Comparison of ENCODE assay signal across 12 cellular contexts in the genomic region with DNA sequence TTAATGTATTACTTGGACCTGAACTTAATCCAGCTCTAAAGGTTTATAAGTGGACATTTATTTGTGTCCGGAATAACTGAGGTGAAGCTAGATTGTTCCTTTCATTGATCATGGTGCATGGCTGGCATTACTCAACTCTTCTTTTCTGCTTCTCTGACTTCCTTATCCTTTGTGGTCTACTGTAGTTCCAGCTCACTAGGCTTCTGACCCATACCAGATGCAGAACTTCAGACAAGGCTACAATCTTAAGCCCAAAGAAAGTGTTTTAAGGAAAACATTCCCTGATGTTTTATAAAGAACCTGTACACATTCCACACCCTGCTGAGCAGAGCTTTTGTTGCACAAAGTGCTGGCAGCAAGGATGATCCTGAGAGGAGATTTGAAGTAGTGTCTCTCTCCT.
A peak's percentile ranks its signal among the peaks of the same experiment; 100 is the strongest.
DNase-seq lines count a peak whose midpoint lies in the region; ATAC-seq lines count a peak whose summit lies in the region.
"Had no signal": no experiment of that assay in that cellular context is flagged by ENCODE, and none has a peak within 500 bp of the region (broad histone marks: within the 10 kb centered on the region; RNA-seq: fewer than 3 reads in every experiment).

No MANE protein-coding gene starts in this region.

- H3K27me3 Mint-ChIP-seq in T-helper 1 cell treated with Interleukin-12 subunit alpha and Interleukin-12 subunit beta and Interleukin-4 antibody, amounts not matched to agents 30 μg/mL and 1 μg/mL, for 36 hours (ENCODE audit: low read depth): peaks cover 29% of the 10 kb centered on the region

- H3K9me3 ChIP-seq in thymus (ENCODE audit: control insufficient read depth): no peaks in the 10 kb centered on the region

- no peak overlapping the region for H3K4me3 Mint-ChIP-seq in T-helper 1 cell treated with Interleukin-12 subunit alpha and Interleukin-12 subunit beta and Interleukin-4 antibody, amounts not matched to agents 30 μg/mL and 1 μg/mL, for 36 hours

- H3K4me1 ChIP-seq in thymus (ENCODE audit: control insufficient read depth, insufficient read depth, low read length): peaks cover 25% of the 10 kb centered on the region

- H3K27ac ChIP-seq in thymus (ENCODE audit: low read depth): peak overlapping the region; percentile 21
- H3K27ac ChIP-seq: foreskin keratinocyte had no signal

- no peak overlapping the region for H3K4me3 ChIP-seq in thymus (ENCODE audit: low read length)
- H3K4me3 ChIP-seq: lung had no signal

- H3K36me3 Mint-ChIP-seq in T-helper 1 cell treated with Interleukin-12 subunit alpha and Interleukin-12 subunit beta and Interleukin-4 antibody, amounts not matched to agents 30 μg/mL and 1 μg/mL, for 36 hours (ENCODE audit: low read depth): peaks cover 5% of the 10 kb centered on the region

- H3K27ac Mint-ChIP-seq in T-helper 1 cell treated with Interleukin-12 subunit alpha and Interleukin-12 subunit beta and Interleukin-4 antibody, amounts not matched to agents 30 μg/mL and 1 μg/mL, for 36 hours: peak overlapping the region; percentile 21

- DNase-seq in T-helper 1 cell (no peak), NCI-H748 (lab: John Stamatoyannopoulos, UW; ENCODE audit: unreplicated experiment) (peak; percentile 29), fibroblast of peridontal ligament (ENCODE audit: extremely low read depth) (peak; percentile 58)
- DNase-seq: activated T-cell treated with anti-CD3 and anti-CD28 coated beads, Interleukin-2, amount 50 U/mL, for 48 hours; foreskin keratinocyte; right cardiac atrium had no signal

- H3K36me3 ChIP-seq in thymus (ENCODE audit: control insufficient read depth, insufficient read depth): no peaks in the 10 kb centered on the region

- no peaks in the 10 kb centered on the region for H3K27me3 ChIP-seq in thymus (ENCODE audit: control insufficient read depth, insufficient read depth)
- H3K27me3 ChIP-seq: foreskin keratinocyte had no signal

- H3K4me1 Mint-ChIP-seq in T-helper 1 cell treated with Interleukin-12 subunit alpha and Interleukin-12 subunit beta and Interleukin-4 antibody, amounts not matched to agents 30 μg/mL and 1 μg/mL, for 36 hours (ENCODE audit: low read depth): peaks cover 44% of the 10 kb centered on the region

- 90% methylated on average over 1 of the region's 1 CpG for WGBS in thymus

- ATAC-seq in HG03097 (IDR thresholded peaks at IDR 0.05; ENCODE audit: low FRiP score, unreplicated experiment) (no peak), GM21619 (IDR thresholded peaks at IDR 0.05; ENCODE audit: unreplicated experiment) (no peak), GM18909 (IDR thresholded peaks at IDR 0.05; ENCODE audit: poor library complexity, unreplicated experiment) (no peak)
- ATAC-seq: foreskin keratinocyte had no signal

- H3K9me3 Mint-ChIP-seq in T-helper 1 cell treated with Interleukin-12 subunit alpha and Interleukin-12 subunit beta and Interleukin-4 antibody, amounts not matched to agents 30 μg/mL and 1 μg/mL, for 36 hours: no peaks in the 10 kb centered on the region

Comparison
In these comparisons a context has a peak if more than half of its experiments do, and no peak if none do; other contexts are left out.
1. DNase-seq: peak in NCI-H748 (single experiment) and fibroblast of peridontal ligament (single experiment); none in T-helper 1 cell (0 of 5).